ENCODE assay signal across 29 cellular contexts in the genomic region with DNA sequence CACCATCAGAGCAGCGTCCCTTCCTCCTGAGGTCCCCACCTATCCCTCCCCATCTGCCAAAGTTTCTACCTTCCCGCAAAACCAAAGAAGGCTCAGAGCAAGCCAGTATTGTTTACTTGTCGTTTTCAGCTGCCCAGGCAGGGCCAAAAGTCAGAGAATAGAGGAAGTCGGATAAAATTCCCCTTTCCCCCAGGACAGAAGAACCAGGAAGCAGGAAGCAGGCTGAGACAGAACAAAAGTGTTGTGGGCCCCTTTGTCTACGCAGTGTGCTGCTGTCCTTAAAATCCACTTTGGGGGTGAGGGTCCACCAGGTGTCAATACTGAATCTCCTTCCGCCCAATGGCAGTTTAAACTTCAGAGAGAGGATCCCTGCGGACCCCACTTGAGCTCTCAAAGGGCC.
"Had no signal": no experiment of that assay in that cellular context is flagged by ENCODE, and none has a peak within 500 bp of the region (broad histone marks: within the 10 kb centered on the region; RNA-seq: fewer than 3 reads in every experiment).

No MANE protein-coding gene starts in this region.

- H3K4me3 Mint-ChIP-seq: activated CD4-positive, alpha-beta memory T cell treated with anti-CD3 and anti-CD28 coated beads, Interleukin-2, amount 10 ng/mL, durations not matched to agents 7 days and 5 days; activated CD4-positive, alpha-beta T cell treated with anti-CD3 and anti-CD28 coated beads for 36 hours; activated naive CD4-positive, alpha-beta T cell treated with anti-CD3 and anti-CD28 coated beads, Interleukin-2, amount 10 ng/mL, durations not matched to agents 7 days and 5 days; activated naive CD8-positive, alpha-beta T cell treated with anti-CD3 and anti-CD28 coated beads for 36 hours; activated T-cell treated with anti-CD3 and anti-CD28 coated beads, Interleukin-2, amount 50 U/mL, for 72 hours; T-helper 17 cell had no signal

- H3K4me3 ChIP-seq: cardiac muscle cell, MG63, SJSA1 had no signal

- H3K36me3 ChIP-seq: brain microvascular endothelial cell, cardiac muscle cell, MG63, SJSA1, WERI-Rb-1 had no signal

- H3K27me3 ChIP-seq: brain microvascular endothelial cell, MG63, SJSA1 had no signal

- H3K4me1 ChIP-seq: SJSA1 had no signal

- FAIRE-seq: RCC 7860, TTC549 had no signal

- H3K9me3 ChIP-seq: MG63, SJSA1 had no signal

- DNase-seq: activated CD4-positive, alpha-beta memory T cell treated with anti-CD3 and anti-CD28 coated beads, Interleukin-2, amount 10 ng/mL, durations not matched to agents 7 days and 5 days; activated CD4-positive, alpha-beta T cell treated with anti-CD3 and anti-CD28 coated beads for 36 hours; activated CD4-positive, alpha-beta T cell treated with anti-CD3 and anti-CD28 coated beads, Interleukin-2, amount 50 U/mL, for 1 hour; activated gamma-delta T cell treated with Interleukin-2 at 50 U/mL for 16 hours; activated naive CD4-positive, alpha-beta T cell treated with anti-CD3 and anti-CD28 coated beads, Interleukin-2, amount 10 ng/mL, durations not matched to agents 7 days and 5 days; activated naive CD8-positive, alpha-beta T cell treated with anti-CD3 and anti-CD28 coated beads for 36 hours; activated T-cell treated with anti-CD3 and anti-CD28 coated beads for 4 hours; activated T-cell treated with anti-CD3 and anti-CD28 coated beads, Interleukin-2, amount 50 U/mL, for 72 hours; brain microvascular endothelial cell; MG63; NCI-H1105; NCI-H1436; NCI-H1694 treated with DMSO at 0.1 percent for 48 hours; NCI-H2029 treated with DMSO at 0.1 percent for 48 hours; NCI-H345; NCI-H510A treated with DMSO at 0.1 percent for 48 hours; NCI-H69; PC-3; SHP77; SW 1271; T-helper 17 cell; T-helper 9 cell; WERI-Rb-1 had no signal

- H3K27ac Mint-ChIP-seq: activated CD4-positive, alpha-beta memory T cell treated with anti-CD3 and anti-CD28 coated beads, Interleukin-2, amount 10 ng/mL, durations not matched to agents 7 days and 5 days; activated CD4-positive, alpha-beta T cell treated with anti-CD3 and anti-CD28 coated beads for 36 hours; activated naive CD4-positive, alpha-beta T cell treated with anti-CD3 and anti-CD28 coated beads, Interleukin-2, amount 10 ng/mL, durations not matched to agents 7 days and 5 days; activated naive CD8-positive, alpha-beta T cell treated with anti-CD3 and anti-CD28 coated beads for 36 hours; activated T-cell treated with anti-CD3 and anti-CD28 coated beads, Interleukin-2, amount 50 U/mL, for 72 hours; activated T-helper 2 cell treated with anti-CD3 and anti-CD28 coated beads, Interferon-gamma antibody, Interleukin-2, Interleukin-4, amounts not matched to agents 10 μg/mL and 5 μg/mL and 100 μg/mL, durations not matched to agents 14 hours and 24 hours and 36 hours; T-helper 17 cell had no signal

- H3K27ac ChIP-seq: brain microvascular endothelial cell, cardiac muscle cell, SJSA1, WERI-Rb-1 had no signal

- H3K4me1 Mint-ChIP-seq: activated CD4-positive, alpha-beta memory T cell treated with anti-CD3 and anti-CD28 coated beads, Interleukin-2, amount 10 ng/mL, durations not matched to agents 7 days and 5 days; activated CD4-positive, alpha-beta T cell treated with anti-CD3 and anti-CD28 coated beads for 36 hours; activated naive CD4-positive, alpha-beta T cell treated with anti-CD3 and anti-CD28 coated beads, Interleukin-2, amount 10 ng/mL, durations not matched to agents 7 days and 5 days; activated naive CD8-positive, alpha-beta T cell treated with anti-CD3 and anti-CD28 coated beads for 36 hours; T-helper 17 cell had no signal

- H3K9me3 Mint-ChIP-seq: activated CD4-positive, alpha-beta memory T cell treated with anti-CD3 and anti-CD28 coated beads, Interleukin-2, amount 10 ng/mL, durations not matched to agents 7 days and 5 days; activated naive CD4-positive, alpha-beta T cell treated with anti-CD3 and anti-CD28 coated beads, Interleukin-2, amount 10 ng/mL, durations not matched to agents 7 days and 5 days; activated naive CD8-positive, alpha-beta T cell treated with anti-CD3 and anti-CD28 coated beads for 36 hours; activated T-cell treated with anti-CD3 and anti-CD28 coated beads, Interleukin-2, amount 50 U/mL, for 72 hours had no signal

- H3K36me3 Mint-ChIP-seq: activated naive CD4-positive, alpha-beta T cell treated with anti-CD3 and anti-CD28 coated beads, Interleukin-2, amount 10 ng/mL, durations not matched to agents 7 days and 5 days; activated naive CD8-positive, alpha-beta T cell treated with anti-CD3 and anti-CD28 coated beads for 36 hours had no signal

- H3K27me3 Mint-ChIP-seq: activated CD4-positive, alpha-beta T cell treated with anti-CD3 and anti-CD28 coated beads for 36 hours; activated naive CD8-positive, alpha-beta T cell treated with anti-CD3 and anti-CD28 coated beads for 36 hours had no signal

- ATAC-seq: activated CD4-positive, alpha-beta T cell treated with anti-CD3 and anti-CD28 coated beads for 36 hours; activated T-cell treated with anti-CD3 and anti-CD28 coated beads, Interleukin-2, amount 50 U/mL, for 72 hours; PC-3; SK-N-SH treated with all-trans-retinoic acid at 6 μM for 48 hours; T-helper 17 cell had no signal
